In genomic region chr21:15752763-15753407, GRCh38 we compare ENCODE assay signal across 19 cellular contexts. TPM values are rescaled to one million over a fixed set of nuclear protein-coding genes. Genes with fewer than 3 reads are reported as not detected.
DNase-seq lines count a peak whose midpoint lies in the region; ATAC-seq and TF ChIP-seq lines count a peak whose summit lies in the region.
"Had no signal": no experiment of that assay in that cellular context is flagged by ENCODE, and none has a peak within 500 bp of the region (broad histone marks: within the 10 kb centered on the region; RNA-seq: fewer than 3 reads in every experiment).

No MANE protein-coding gene starts in this region.

- peaks cover 46 to 98% (median 86%) of the 10 kb centered on the region in 7 donors for H3K4me1 Mint-ChIP-seq in naive thymus-derived CD4-positive, alpha-beta T cell

- H3K27ac Mint-ChIP-seq in naive thymus-derived CD4-positive, alpha-beta T cell = peak overlapping the region in 3 of 9 donors; percentile 6 to 19 (median 11)

- H3K27me3 Mint-ChIP-seq in naive thymus-derived CD4-positive, alpha-beta T cell = no peaks in the 10 kb centered on the region

- H3K27me3 ChIP-seq in naive thymus-derived CD4-positive, alpha-beta T cell (ENCODE audit: control insufficient read depth in 2 of 2, insufficient read depth in 2 of 2, low read length in 2 of 2) = no peaks in the 10 kb centered on the region
- no peaks in the 10 kb centered on the region for H3K27me3 ChIP-seq in vagina

- no peak for TF ChIP-seq POLR2A in vagina (IDR thresholded peaks at IDR 0.05)
- TF ChIP-seq POLR2A in GM18505 (IDR thresholded peaks at IDR 0.05; ENCODE audit: borderline replicate concordance, extremely low read depth, insufficient read depth, insufficient read length) = no peak

- peaks cover 8 to 30% (median 21%) of the 10 kb centered on the region in 5 donors for H3K36me3 Mint-ChIP-seq in naive thymus-derived CD4-positive, alpha-beta T cell

- CTCF ChIA-PET in naive thymus-derived CD4-positive, alpha-beta T cell (lab: Charles Lee) = no interaction called here

- H3K36me3 ChIP-seq in naive thymus-derived CD4-positive, alpha-beta T cell (ENCODE audit: control insufficient read depth in 2 of 3, insufficient read depth in 3 of 3, low read length in 3 of 3) = no peaks in the 10 kb centered on the region
- no peaks in the 10 kb centered on the region for H3K36me3 ChIP-seq in vagina
- H3K36me3 ChIP-seq: left ventricle myocardium inferior had no signal

- peaks cover 39 to 50% of the 10 kb centered on the region in 2 donors for H3K4me1 ChIP-seq in naive thymus-derived CD4-positive, alpha-beta T cell (ENCODE audit: control insufficient read depth in 2 of 2, insufficient read depth in 2 of 2, low read length in 2 of 2)
- H3K4me1 ChIP-seq in vagina = peaks cover 77% of the 10 kb centered on the region
- H3K4me1 ChIP-seq: parathyroid adenoma had no signal

- no peaks in the 10 kb centered on the region for H3K9me3 ChIP-seq in naive thymus-derived CD4-positive, alpha-beta T cell (ENCODE audit: control insufficient read depth in 2 of 3, low read length in 3 of 3)
- no peaks in the 10 kb centered on the region for H3K9me3 ChIP-seq in vagina
- H3K9me3 ChIP-seq: left ventricle myocardium inferior had no signal

- H3K4me3 ChIP-seq in epithelial cell of proximal tubule (ENCODE audit: low read depth, low read length) (no peak overlapping the region), vagina (no peak overlapping the region)
- no peak overlapping the region for H3K4me3 ChIP-seq in naive thymus-derived CD4-positive, alpha-beta T cell (ENCODE audit: low read length)
- H3K4me3 ChIP-seq: left ventricle myocardium inferior had no signal

- H3K27ac ChIP-seq in naive thymus-derived CD4-positive, alpha-beta T cell (ENCODE audit: low read depth, low read length) = no peak overlapping the region
- no peak overlapping the region for H3K27ac ChIP-seq in vagina
- H3K27ac ChIP-seq: left ventricle myocardium inferior, parathyroid adenoma, VCaP had no signal

- in situ Hi-C loops in Caki2 (cut with HindIII; ENCODE audit: low pct_unique_long_range_greater_than_20kb, low sequenced_read_pairs) = loop anchor here (5.0 kb wide), 1 partner anchor 34 kb away; no protein-coding TSS in a partner anchor

- no peak for ATAC-seq in naive thymus-derived CD4-positive, alpha-beta T cell
- ATAC-seq in GM18505 (IDR thresholded peaks at IDR 0.05; ENCODE audit: unreplicated experiment) = no peak

- no peak for TF ChIP-seq CTCF in epithelial cell of proximal tubule (conservative IDR thresholded peaks at IDR 0.05; ENCODE audit: low read depth, low read length)
- no peak for TF ChIP-seq CTCF in vagina (IDR thresholded peaks at IDR 0.05)

- POLR2A ChIA-PET in naive thymus-derived CD4-positive, alpha-beta T cell (lab: Charles Lee) = no interaction called here

- peak overlapping the region in 7 of 10 donors; percentile 0 to 66 (median 8) for H3K4me3 Mint-ChIP-seq in naive thymus-derived CD4-positive, alpha-beta T cell

- DNase-seq in Caki2 (ENCODE audit: low read depth) (peak; percentile 31), M059J (ENCODE audit: low read depth) (peak; percentile 51), epithelial cell of proximal tubule (ENCODE audit: low read depth) (peak; percentile 47), vagina (ENCODE audit: extremely low spot score in 2 of 2) (no peak)
- no peak for DNase-seq in naive thymus-derived CD4-positive, alpha-beta T cell
- DNase-seq in activated CD4-positive, alpha-beta T cell treated with anti-CD3 and anti-CD28 coated beads, Interleukin-2, amount 50 U/mL, for 4 hours = no peak
- DNase-seq: AML-193; amniotic stem cell; effector memory CD4-positive, alpha-beta T cell; GOT3; hippocampal formation; left ventricle myocardium inferior; NCI-H1105 treated with DMSO at 0.1 percent for 48 hours; NCI-H774; stimulated activated CD4-positive, alpha-beta T cell treated with anti-CD3 and anti-CD28 coated beads, Interleukin-2, amount 100 ng/mL, for 48 hours; substantia nigra had no signal

- peaks cover 0 to 8% (median 4%) of the 10 kb centered on the region in 11 donors for H3K9me3 Mint-ChIP-seq in naive thymus-derived CD4-positive, alpha-beta T cell

- intact Hi-C loops in naive thymus-derived CD4-positive, alpha-beta T cell (cut with micrococcal nuclease) = no loop called here
- intact Hi-C loops in vagina (cut with DNase I) = no loop called here

RNA-seq across cellular contexts. Expression of gene USP25, which starts 23.1 kb away (rescaled TPM):
- 15.8 and 26.8 TPM in 2 replicates for total RNA-seq in Caki2 (2014; rRNA removed; shearing (Covaris generic); ENCODE audit: low replicate concordance)
- total RNA-seq in M059J (2014; rRNA removed; shearing (Covaris generic)) = 13.4 and 23.2 TPM in 2 replicates
- total RNA-seq in epithelial cell of proximal tubule (23.9 and 25.8 TPM in 2 replicates), vagina (39.0 TPM)
- 10 to 100 TPM; 51.0 to 67.4 (median 56.5) TPM for total RNA-seq in naive thymus-derived CD4-positive, alpha-beta T cell
- polyA plus RNA-seq in naive thymus-derived CD4-positive, alpha-beta T cell = 10 to 100 TPM in 1 of 2 donors, 1 to 10 TPM in 1; 9.6 to 21.0 TPM

Comparison
In these comparisons a context has a peak if more than half of its experiments do, and no peak if none do; other contexts are left out.
1. DNase-seq: peak in Caki2 (single experiment), M059J (single experiment) and epithelial cell of proximal tubule (single experiment); none in naive thymus-derived CD4-positive, alpha-beta T cell (0 of 9), vagina (0 of 2) and activated CD4-positive, alpha-beta T cell treated with anti-CD3 and anti-CD28 coated beads, Interleukin-2, amount 50 U/mL, for 4 hours (0 of 2).